In the genomic region with DNA sequence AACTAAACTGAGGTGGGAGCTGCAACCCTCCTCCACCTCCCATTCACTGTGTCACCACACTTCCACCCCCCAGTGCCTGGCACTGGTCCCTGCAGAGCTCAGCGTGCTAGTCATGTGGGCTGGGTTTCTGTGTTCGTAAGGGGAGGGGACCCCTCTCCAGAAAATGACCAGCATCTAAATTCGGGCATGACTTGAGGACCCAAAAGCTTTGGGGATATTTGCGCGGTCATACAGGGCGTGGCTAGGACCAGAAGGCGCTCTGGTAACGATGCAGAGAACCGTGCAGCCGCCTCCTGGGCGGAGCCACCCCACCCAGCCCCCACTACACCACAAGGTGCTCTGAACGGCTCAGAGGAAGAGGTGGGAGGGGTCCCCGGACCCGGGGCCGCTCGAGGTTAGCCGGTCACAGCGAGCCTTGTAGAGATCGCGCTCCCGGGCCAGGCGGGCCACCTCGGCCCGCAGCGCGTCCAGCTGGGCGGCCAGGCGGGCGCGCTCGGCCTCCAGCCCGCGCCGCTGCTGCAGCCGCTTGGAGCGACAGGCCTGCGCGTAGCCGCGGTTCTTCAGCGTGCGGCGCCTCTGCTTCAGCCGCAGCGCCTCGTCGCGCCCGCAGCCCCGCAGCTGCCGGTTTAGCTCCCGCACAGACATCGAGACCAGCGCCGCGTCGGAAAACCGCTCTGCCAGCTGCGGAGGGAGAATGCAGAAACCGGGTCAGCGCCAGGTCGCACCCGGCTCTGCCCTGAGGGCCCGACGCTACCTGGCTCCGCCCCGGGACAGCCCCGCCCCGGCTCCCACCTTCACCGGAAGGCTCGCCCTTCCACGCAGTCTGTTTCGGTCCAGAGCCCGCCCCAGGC, we compare ENCODE assay signal across 9 cellular contexts. TPM values are rescaled to one million over a fixed set of nuclear protein-coding genes. Genes with fewer than 3 reads are reported as not detected.
DNase-seq lines count a peak whose midpoint lies in the region; ATAC-seq and TF ChIP-seq lines count a peak whose summit lies in the region.
"Had no signal": no experiment of that assay in that cellular context is flagged by ENCODE, and none has a peak within 500 bp of the region (broad histone marks: within the 10 kb centered on the region; RNA-seq: fewer than 3 reads in every experiment).

No MANE protein-coding gene starts in this region.

- no peak overlapping the region for H3K23ac ChIP-seq in IMR-90 (ENCODE audit: low read depth, low read length)

- no peaks in the 10 kb centered on the region for H3K79me1 ChIP-seq in IMR-90 (ENCODE audit: low read depth in 1 of 2, low read length in 2 of 2)

- H2BK120ac ChIP-seq in IMR-90 (ENCODE audit: low read depth, low read length): no peak overlapping the region

- H3K36me3 ChIP-seq in DND-41 (ENCODE audit: insufficient read depth, low read length): no peaks in the 10 kb centered on the region
- H3K36me3 ChIP-seq in IMR-90 (ENCODE audit: control insufficient read depth, insufficient read depth, low read length): no peaks in the 10 kb centered on the region
- no peaks in the 10 kb centered on the region for H3K36me3 ChIP-seq in SK-N-MC (ENCODE audit: insufficient read depth, low read length)
- no peaks in the 10 kb centered on the region for H3K36me3 ChIP-seq in rectal smooth muscle tissue (ENCODE audit: control insufficient read depth, insufficient read depth, low read length)
- no peaks in the 10 kb centered on the region for H3K36me3 ChIP-seq in aorta (ENCODE audit: control insufficient read depth in 1 of 2, insufficient read depth in 2 of 2, low read length in 1 of 2)

- no peak for TF ChIP-seq POLR2A in IMR-90 (IDR thresholded peaks at IDR 0.05; ENCODE audit: low read depth, low read length)

- peak; percentile 30 for TF ChIP-seq CTCF in DND-41 (IDR thresholded peaks at IDR 0.05; ENCODE audit: borderline replicate concordance, extremely low read depth, low read length, poor library complexity, severe bottlenecking)
- no peak for TF ChIP-seq CTCF in IMR-90 (conservative IDR thresholded peaks at IDR 0.05; ENCODE audit: low read depth, low read length)

- no peak overlapping the region for H2BK5ac ChIP-seq in IMR-90 (ENCODE audit: low read depth, low read length, poor library complexity, severe bottlenecking)

- H3K27me3 ChIP-seq in DND-41 (ENCODE audit: insufficient read depth, low read length, poor library complexity): peaks cover 31% of the 10 kb centered on the region
- peaks cover 88% of the 10 kb centered on the region for H3K27me3 ChIP-seq in IMR-90 (ENCODE audit: control insufficient read depth, insufficient read depth, low read length)
- H3K27me3 ChIP-seq in right cardiac atrium (ENCODE audit: control insufficient read depth, insufficient read depth): no peaks in the 10 kb centered on the region
- no peaks in the 10 kb centered on the region for H3K27me3 ChIP-seq in rectal smooth muscle tissue (ENCODE audit: control insufficient read depth, insufficient read depth, low read length)
- H3K27me3 ChIP-seq in aorta (ENCODE audit: control insufficient read depth in 1 of 2, insufficient read depth in 2 of 2, low read length in 1 of 2): peaks cover 0 to 4% of the 10 kb centered on the region in 2 donors

- H3K79me2 ChIP-seq in DND-41 (ENCODE audit: insufficient read depth, low read length): no peaks in the 10 kb centered on the region

- no peak overlapping the region for H2BK15ac ChIP-seq in IMR-90 (ENCODE audit: low read depth, low read length)

- no peak for TF ChIP-seq RAD21 in IMR-90 (IDR thresholded peaks at IDR 0.05; ENCODE audit: low read length)

- intact Hi-C loops in IMR-90 (cut with micrococcal nuclease) (no loop called here), right cardiac atrium (cut with DNase I) (no loop called here), aorta (cut with DNase I) (no loop called here)

- no peak overlapping the region for H2BK20ac ChIP-seq in IMR-90 (ENCODE audit: low read depth, low read length)

- peak; percentile 89 for ATAC-seq in DND-41 (ENCODE audit: insufficient read depth, low read depth)
- ATAC-seq in GM21526 (IDR thresholded peaks at IDR 0.05; ENCODE audit: low FRiP score, unreplicated experiment): peak; percentile 86
- ATAC-seq in IMR-90 (ENCODE audit: low read depth): peak; percentile 91
- ATAC-seq in right cardiac atrium: peak; percentile 68 to 82
- peak; percentile 54 for ATAC-seq in aorta (ENCODE audit: low FRiP score)

- no peak overlapping the region for H2AK9ac ChIP-seq in IMR-90 (replicated peaks; ENCODE audit: low read depth, low read length, poor library complexity)

- dilution Hi-C loops in IMR-90 (cut with HindIII; ENCODE audit: low sequenced_read_pairs, unreplicated experiment): no loop called here

- DNase-seq in DND-41: peak; percentile 72
- DNase-seq in IMR-90: no peak
- DNase-seq in SK-N-MC (ENCODE audit: low read depth, low spot score): no peak
- peak; percentile 51 for DNase-seq in activated naive CD8-positive, alpha-beta T cell treated with anti-CD3 and anti-CD28 coated beads, Interleukin-2, amount 50 U/mL, for 16 hours (ENCODE audit: low read depth, low spot score)
- peak in 2 of 3 donors; percentile 77 to 81 for DNase-seq in right cardiac atrium
- DNase-seq in aorta: peak; percentile 75 to 81

- no peak overlapping the region for H3K56ac ChIP-seq in IMR-90 (ENCODE audit: extremely low read depth, insufficient read depth, low read length)

- no TSS peak for BruUV-seq in IMR-90 (replicated peaks; lab: Mats Ljungman, UMichigan)

- H4K8ac ChIP-seq in IMR-90 (ENCODE audit: low read depth in 2 of 2, low read length in 2 of 2): no peak overlapping the region

- no peak overlapping the region for H4K5ac ChIP-seq in IMR-90 (ENCODE audit: low read depth, low read length)

- H3K9me1 ChIP-seq in IMR-90 (ENCODE audit: insufficient read depth, low read length): no peaks in the 10 kb centered on the region

- no peak overlapping the region for H2AK5ac ChIP-seq in IMR-90 (ENCODE audit: low read depth, low read length)

- no peak overlapping the region for H4K91ac ChIP-seq in IMR-90 (ENCODE audit: insufficient read depth, low read depth, low read length)

- CTCF ChIA-PET in IMR-90 (lab: Yijun Ruan, JAX): interaction anchor here (1.0 to 1.8 kb wide), 7 partner anchors 10 to 72 kb away, joined by 3 to 10 read pairs (median 3); a partner anchor contains a TSS

- H3K4ac ChIP-seq in IMR-90 (ENCODE audit: low read depth, low read length): no peak overlapping the region

- H3K4me3 ChIP-seq in DND-41 (ENCODE audit: low read depth in 1 of 2, low read length in 2 of 2) (peak overlapping the region in 1 of 2 experiments; percentile 54; a peak in 2 of 4 replicates), IMR-90 (ENCODE audit: insufficient read depth, low read depth, low read length) (peak overlapping the region; percentile 49), SK-N-MC (peak overlapping the region; percentile 74), right cardiac atrium (ENCODE audit: low read length) (peak overlapping the region; percentile 76), rectal smooth muscle tissue (ENCODE audit: low read length) (peak overlapping the region; percentile 65), aorta (ENCODE audit: low read length in 2 of 2) (peak overlapping the region; percentile 21 to 58)

- H4K20me1 ChIP-seq in DND-41 (ENCODE audit: insufficient read depth, low read length) (peaks cover 14% of the 10 kb centered on the region), IMR-90 (ENCODE audit: insufficient read depth, low read length) (no peaks in the 10 kb centered on the region; the same call in 1 of the 2 replicates)

- no peak overlapping the region for H3K14ac ChIP-seq in IMR-90 (replicated peaks; ENCODE audit: low read depth, low read length)

- peak overlapping the region; percentile 79 for H3K4me2 ChIP-seq in DND-41 (ENCODE audit: insufficient read depth, low read length)
- H3K4me2 ChIP-seq in IMR-90 (ENCODE audit: low read depth, low read length): peak overlapping the region; percentile 75

- H3K9ac ChIP-seq in DND-41 (ENCODE audit: low read depth, low read length): peak overlapping the region; percentile 44; the same call in 1 of the 2 replicates
- H3K9ac ChIP-seq in IMR-90 (ENCODE audit: low read depth, low read length): no peak overlapping the region; the same call in 1 of the 2 replicates
- H3K9ac ChIP-seq in SK-N-MC (ENCODE audit: insufficient read length): peak overlapping the region; percentile 51
- no peak overlapping the region for H3K9ac ChIP-seq in rectal smooth muscle tissue (ENCODE audit: low read length)

- 1% methylated on average over 23 of the region's 74 CpGs; no CpG with 5 or more reads in 1 of the 2 experiments for WGBS in IMR-90 (ENCODE audit: extremely low coverage in 2 of 2, insufficient read length in 1 of 2), 2 experiments
- WGBS in right cardiac atrium: under 1% methylated on average over 74 of the region's 74 CpGs
- 0 to 1% methylated on average over 69 to 74 of the region's 74 CpGs for WGBS in aorta, 2 donors

- no peak overlapping the region for H3K27ac ChIP-seq in DND-41 (ENCODE audit: low read length)
- H3K27ac ChIP-seq in IMR-90 (ENCODE audit: insufficient read depth, low read length): no peak overlapping the region
- H3K27ac ChIP-seq in SK-N-MC: no peak overlapping the region
- H3K27ac ChIP-seq in right cardiac atrium (ENCODE audit: low read length): no peak overlapping the region
- H3K27ac ChIP-seq in rectal smooth muscle tissue (ENCODE audit: low read depth, low read length): no peak overlapping the region
- H3K27ac ChIP-seq in aorta (ENCODE audit: low read depth in 1 of 2, low read length in 2 of 2): no peak overlapping the region

- POLR2A ChIA-PET in IMR-90 (lab: Charles Lee; ENCODE audit: unreplicated experiment): interaction anchor here (0.8 kb wide), 1 partner anchor 27 kb away, joined by 3 read pairs; no protein-coding TSS in a partner anchor

- H2AFZ ChIP-seq in DND-41 (ENCODE audit: low read depth, low read length) (peak overlapping the region; percentile 56), IMR-90 (replicated peaks; ENCODE audit: low read length, poor library complexity) (peak overlapping the region; percentile 84)

- H3K9me3 ChIP-seq in DND-41 (ENCODE audit: insufficient read depth, low read length, severe bottlenecking) (no peaks in the 10 kb centered on the region), IMR-90 (ENCODE audit: control insufficient read depth, insufficient read depth, low read length) (no peaks in the 10 kb centered on the region), SK-N-MC (ENCODE audit: low read depth, low read length) (no peaks in the 10 kb centered on the region), right cardiac atrium (ENCODE audit: control insufficient read depth, low read length) (no peaks in the 10 kb centered on the region), aorta (ENCODE audit: control insufficient read depth, low read length) (no peaks in the 10 kb centered on the region)

- H3K4me1 ChIP-seq in DND-41 (ENCODE audit: insufficient read depth, low read length): peaks cover 15% of the 10 kb centered on the region
- peaks cover 2% of the 10 kb centered on the region; the same call in 1 of the 2 replicates for H3K4me1 ChIP-seq in IMR-90 (ENCODE audit: control insufficient read depth, insufficient read depth, low read length)
- no peaks in the 10 kb centered on the region for H3K4me1 ChIP-seq in right cardiac atrium (ENCODE audit: control insufficient read depth, insufficient read depth, low read length)
- H3K4me1 ChIP-seq in rectal smooth muscle tissue (ENCODE audit: control insufficient read depth, insufficient read depth, low read length): peaks cover 2% of the 10 kb centered on the region
- no peaks in the 10 kb centered on the region for H3K4me1 ChIP-seq in aorta (ENCODE audit: control insufficient read depth in 1 of 2, insufficient read depth in 2 of 2, low read length in 2 of 2)

- H3K18ac ChIP-seq in IMR-90 (ENCODE audit: low read depth, low read length): no peak overlapping the region

- in situ Hi-C loops in IMR-90 (cut with MboI; ENCODE audit: low sequenced_read_pairs): no loop called here

RNA-seq across cellular contexts. Expression of a gene that starts 9.8 kb away (rescaled TPM):
- not detected in 2 replicates for total RNA-seq in IMR-90 (2012; rRNA removed)
- not detected in 2 replicates for polyA plus RNA-seq in IMR-90 (2012; rRNA removed)
- polyA plus RNA-seq in IMR-90 (2012; cell fraction: cytosol; rRNA removed): not detected in 2 replicates
- polyA plus RNA-seq in IMR-90 (2012; cell fraction: nucleus; rRNA removed; ENCODE audit: low replicate concordance): 0.09 TPM in 1 of 2 replicates, not detected in the other
- under 1 TPM in 1 of 4 donors, not detected in 3; 0.14 TPM for total RNA-seq in right cardiac atrium
- 0.16 TPM for polyA plus RNA-seq in right cardiac atrium
- under 1 TPM; 0.71 to 0.99 TPM for total RNA-seq in aorta
- under 1 TPM; 0.03 to 0.25 TPM for polyA plus RNA-seq in aorta
- total RNA-seq: pulmonary artery endothelial cell had no signal

RNA-seq across cellular contexts. Expression of a gene that starts 13.0 kb away (rescaled TPM):
- total RNA-seq in IMR-90 (2012; rRNA removed) (11.1 and 13.4 TPM in 2 replicates), right cardiac atrium (10 to 100 TPM in 1 of 4 donors, 1 to 10 TPM in 3; 4.0 to 11.0 (median 5.3) TPM), aorta (10 to 100 TPM; 19.6 to 22.5 TPM)
- polyA plus RNA-seq in IMR-90 (2012; rRNA removed) (23.9 and 29.4 TPM in 2 replicates), right cardiac atrium (3.5 TPM), aorta (10 to 100 TPM; 14.7 to 82.5 TPM)
- polyA plus RNA-seq in IMR-90 (2012; cell fraction: cytosol; rRNA removed): 22.8 and 50.7 TPM in 2 replicates
- 32.9 and 58.5 TPM in 2 replicates for polyA plus RNA-seq in IMR-90 (2012; cell fraction: nucleus; rRNA removed; ENCODE audit: low replicate concordance)

RNA-seq across cellular contexts. Expression of a gene that starts 29.3 kb away (rescaled TPM):
- total RNA-seq in IMR-90 (2012; rRNA removed) (under 0.01 TPM in 1 of 2 replicates, not detected in the other), right cardiac atrium (under 1 TPM; 0.17 to 0.45 (median 0.17) TPM), aorta (under 1 TPM; 0.24 to 0.42 TPM)
- polyA plus RNA-seq in IMR-90 (2012; rRNA removed) (0.03 TPM in 1 of 2 replicates, not detected in the other), right cardiac atrium (0.18 TPM), aorta (under 1 TPM in 1 of 2 donors, not detected in 1; 0.43 TPM)
- 0.01 TPM in 1 of 2 replicates, not detected in the other for polyA plus RNA-seq in IMR-90 (2012; cell fraction: cytosol; rRNA removed)
- polyA plus RNA-seq in IMR-90 (2012; cell fraction: nucleus; rRNA removed; ENCODE audit: low replicate concordance): 0.10 and 0.23 TPM in 2 replicates

RNA-seq across cellular contexts. Expression of a gene that starts 33.5 kb away (rescaled TPM):
- total RNA-seq in IMR-90 (2012; rRNA removed): 46.7 and 52.0 TPM in 2 replicates
- polyA plus RNA-seq in IMR-90 (2012; rRNA removed): 19.0 and 21.0 TPM in 2 replicates
- polyA plus RNA-seq in IMR-90 (2012; cell fraction: cytosol; rRNA removed): 24.4 and 34.6 TPM in 2 replicates
- 24.9 and 32.5 TPM in 2 replicates for polyA plus RNA-seq in IMR-90 (2012; cell fraction: nucleus; rRNA removed; ENCODE audit: low replicate concordance)
- total RNA-seq in right cardiac atrium: 10 to 100 TPM; 50.6 to 70.7 (median 62.6) TPM
- polyA plus RNA-seq in right cardiac atrium: 33.1 TPM
- total RNA-seq in aorta: 10 to 100 TPM; 35.5 to 39.6 TPM
- polyA plus RNA-seq in aorta: 10 to 100 TPM; 37.3 to 41.8 TPM

RNA-seq across cellular contexts. Expression of a gene that starts 33.6 kb away (rescaled TPM):
- total RNA-seq in IMR-90 (2012; rRNA removed): 0.18 and 0.28 TPM in 2 replicates
- polyA plus RNA-seq in IMR-90 (2012; rRNA removed): 0.70 and 0.85 TPM in 2 replicates
- 0.38 and 1.2 TPM in 2 replicates for polyA plus RNA-seq in IMR-90 (2012; cell fraction: cytosol; rRNA removed)
- polyA plus RNA-seq in IMR-90 (2012; cell fraction: nucleus; rRNA removed; ENCODE audit: low replicate concordance): 0.44 and 0.69 TPM in 2 replicates
- 1 to 10 TPM in 3 of 4 donors, under 1 TPM in 1; 0.79 to 2.9 (median 2.4) TPM for total RNA-seq in right cardiac atrium
- 2.6 TPM for polyA plus RNA-seq in right cardiac atrium
- total RNA-seq in aorta: 1 to 10 TPM; 1.1 to 1.4 TPM
- polyA plus RNA-seq in aorta: 1 to 10 TPM in 1 of 2 donors, under 1 TPM in 1; 0.63 to 1.3 TPM

Comparison
In these comparisons a context has a peak if more than half of its experiments do, and no peak if none do; other contexts are left out.
1. DNase-seq: peak in DND-41 (single experiment), activated naive CD8-positive, alpha-beta T cell treated with anti-CD3 and anti-CD28 coated beads, Interleukin-2, amount 50 U/mL, for 16 hours (single experiment), right cardiac atrium (2 of 3) and aorta (2 of 2); none in IMR-90 (single experiment) and SK-N-MC (single experiment).
2. H3K9ac ChIP-seq: peak in DND-41 (single experiment) and SK-N-MC (single experiment); none in IMR-90 (single experiment) and rectal smooth muscle tissue (single experiment).
3. Peak in every context shown above with its lines, with median percentiles within 50 percentile points of each other: ATAC-seq.